In the genomic region with DNA sequence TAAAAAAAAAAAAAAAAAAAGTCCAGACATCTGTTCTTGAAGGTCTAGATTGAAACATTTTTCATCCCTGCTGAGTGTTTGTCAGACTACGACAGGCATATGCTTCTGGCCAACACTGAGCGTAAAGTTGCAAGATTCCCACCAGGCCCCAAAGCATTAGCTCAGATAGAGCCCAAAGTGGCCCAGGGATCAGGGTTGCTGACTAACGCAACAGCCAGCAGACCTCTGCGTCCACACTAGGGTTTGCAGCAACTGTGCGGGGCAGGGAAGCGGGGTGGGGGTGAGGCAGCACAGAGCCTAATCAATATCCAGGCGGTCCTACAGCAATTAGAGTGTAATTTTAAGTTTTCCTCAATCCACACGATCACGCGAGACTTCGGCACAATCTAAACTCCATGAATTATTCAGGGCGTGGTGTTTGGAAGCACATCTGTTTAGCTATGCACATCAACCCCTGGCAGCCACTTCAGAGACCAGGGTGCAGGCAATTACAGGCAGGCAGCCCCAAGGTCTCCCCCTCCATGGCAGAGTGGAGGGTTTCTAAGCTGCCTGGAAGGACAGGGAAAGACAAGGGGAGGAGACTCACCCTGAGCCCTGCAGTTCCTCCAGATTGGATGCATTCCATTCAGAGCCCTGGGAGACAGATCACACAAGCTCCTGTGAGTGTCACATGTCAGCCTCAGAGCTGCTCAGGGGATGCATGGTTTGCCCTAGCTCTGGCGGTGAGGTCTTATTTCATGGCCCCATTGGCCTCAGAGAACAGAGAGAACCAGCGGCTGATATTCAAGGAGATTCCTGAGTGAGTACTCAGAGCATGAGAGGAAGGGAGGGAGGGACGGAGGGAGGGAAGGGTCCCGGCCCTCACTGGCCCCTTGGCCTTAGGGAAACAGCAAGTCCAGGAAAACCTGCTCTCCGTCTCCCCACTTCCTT, we compare ENCODE assay signal across 9 cellular contexts. TPM values are rescaled to one million over a fixed set of nuclear protein-coding genes. Genes with fewer than 3 reads are reported as not detected.
A peak's percentile ranks its signal among the peaks of the same experiment; 100 is the strongest.
DNase-seq lines count a peak whose midpoint lies in the region; ATAC-seq, FAIRE-seq and TF ChIP-seq lines count a peak whose summit lies in the region.
"Had no signal": no experiment of that assay in that cellular context is flagged by ENCODE, and none has a peak within 500 bp of the region (broad histone marks: within the 10 kb centered on the region; RNA-seq: fewer than 3 reads in every experiment).

No MANE protein-coding gene starts in this region.

- peaks cover 6% of the 10 kb centered on the region for H3K4me1 Mint-ChIP-seq in activated T-cell treated with anti-CD3 and anti-CD28 coated beads, Interleukin-2, amount 50 U/mL, for 4 hours (ENCODE audit: low read depth)

- TF ChIP-seq CTCF in cardiac fibroblast (IDR thresholded peaks at IDR 0.05; ENCODE audit: low read depth, low read length) (no peak), kidney (IDR thresholded peaks at IDR 0.05; ENCODE audit: borderline replicate concordance, extremely low read depth, insufficient read depth) (no peak), D721Med (IDR thresholded peaks at IDR 0.05; ENCODE audit: insufficient read depth, missing control alignments) (no peak)

- FAIRE-seq in kidney (lab: Jason Lieb, UNC): no peak
- no peak for FAIRE-seq in D721Med (lab: Jason Lieb, UNC)

- H3K9me3 ChIP-seq in kidney (ENCODE audit: control insufficient read depth in 1 of 2, low read length in 2 of 2): no peaks in the 10 kb centered on the region
- H3K9me3 ChIP-seq in subcutaneous abdominal adipose tissue (ENCODE audit: control insufficient read depth in 5 of 5, low read length in 5 of 5): peaks cover 0 to 4% (median 0%) of the 10 kb centered on the region in 5 donors

- ATAC-seq in activated T-cell treated with anti-CD3 and anti-CD28 coated beads, Interleukin-2, amount 50 U/mL, for 4 hours: no peak
- no peak for ATAC-seq in GM19395 (IDR thresholded peaks at IDR 0.05; ENCODE audit: unreplicated experiment)

- H3K9ac ChIP-seq in kidney (ENCODE audit: low read length in 2 of 2): peak overlapping the region in 1 of 2 donors; percentile 20
- H3K9ac ChIP-seq in subcutaneous abdominal adipose tissue (ENCODE audit: low read length in 5 of 5): peak overlapping the region; percentile 3 to 83 (median 64)

- DNase-seq in HK-2 (ENCODE audit: unreplicated experiment) (peak; percentile 82), cardiac fibroblast (ENCODE audit: low read depth in 2 of 2) (peak; percentile 67 to 84), kidney (peak; percentile 80), D721Med (ENCODE audit: insufficient read length, low spot score) (no peak), HuH-7.5 (ENCODE audit: low spot score) (no peak)
- DNase-seq in activated T-cell treated with anti-CD3 and anti-CD28 coated beads, Interleukin-2, amount 50 U/mL, for 4 hours: no peak
- DNase-seq: activated naive CD8-positive, alpha-beta T cell treated with anti-CD3 and anti-CD28 coated beads, Interleukin-2, amount 10 ng/mL, durations not matched to agents 7 days and 5 days had no signal

- peaks cover 7 to 10% of the 10 kb centered on the region in 2 donors for H3K4me1 ChIP-seq in kidney (ENCODE audit: control insufficient read depth in 1 of 2, insufficient read depth in 1 of 2, low read depth in 1 of 2, low read length in 2 of 2)
- peaks cover 22 to 61% (median 53%) of the 10 kb centered on the region in 5 donors for H3K4me1 ChIP-seq in subcutaneous abdominal adipose tissue (ENCODE audit: control insufficient read depth in 5 of 5, insufficient read depth in 5 of 5, low read length in 5 of 5)

- H3K27me3 Mint-ChIP-seq in activated T-cell treated with anti-CD3 and anti-CD28 coated beads, Interleukin-2, amount 50 U/mL, for 4 hours (ENCODE audit: low read depth): no peaks in the 10 kb centered on the region
- H3K27me3 Mint-ChIP-seq: activated naive CD8-positive, alpha-beta T cell treated with anti-CD3 and anti-CD28 coated beads, Interleukin-2, amount 10 ng/mL, durations not matched to agents 7 days and 5 days had no signal

- H3K4me3 ChIP-seq in cardiac fibroblast (replicated peaks in 1 of 2; ENCODE audit: low read depth in 2 of 2, low read length in 2 of 2) (peak overlapping the region in 1 of 2 donors; percentile 22), kidney (ENCODE audit: low read length in 2 of 2) (no peak overlapping the region), subcutaneous abdominal adipose tissue (ENCODE audit: low read depth in 1 of 5, low read length in 5 of 5) (peak overlapping the region; percentile 49 to 72 (median 54))

- H3K27me3 ChIP-seq in subcutaneous abdominal adipose tissue (ENCODE audit: control insufficient read depth in 5 of 5, insufficient read depth in 4 of 5, low read length in 5 of 5): no peaks in the 10 kb centered on the region

- intact Hi-C loops in kidney (cut with DNase I): loop anchor here (10.0 kb wide), 1 partner anchor 137 kb away; no protein-coding TSS in a partner anchor

- peaks cover 50 to 63% of the 10 kb centered on the region in 2 donors for H3K36me3 ChIP-seq in kidney (ENCODE audit: control insufficient read depth in 1 of 2, insufficient read depth in 2 of 2, low read length in 2 of 2)
- peaks cover 0 to 68% (median 60%) of the 10 kb centered on the region in 5 donors for H3K36me3 ChIP-seq in subcutaneous abdominal adipose tissue (ENCODE audit: control insufficient read depth in 5 of 5, insufficient read depth in 5 of 5, low read length in 5 of 5)

- no peak overlapping the region for H3K4me3 Mint-ChIP-seq in activated T-cell treated with anti-CD3 and anti-CD28 coated beads, Interleukin-2, amount 50 U/mL, for 4 hours
- H3K4me3 Mint-ChIP-seq: activated naive CD8-positive, alpha-beta T cell treated with anti-CD3 and anti-CD28 coated beads, Interleukin-2, amount 10 ng/mL, durations not matched to agents 7 days and 5 days had no signal

- no peaks in the 10 kb centered on the region for H3K9me3 Mint-ChIP-seq in activated T-cell treated with anti-CD3 and anti-CD28 coated beads, Interleukin-2, amount 50 U/mL, for 4 hours
- H3K9me3 Mint-ChIP-seq: activated naive CD8-positive, alpha-beta T cell treated with anti-CD3 and anti-CD28 coated beads, Interleukin-2, amount 10 ng/mL, durations not matched to agents 7 days and 5 days had no signal

- peaks cover 20% of the 10 kb centered on the region for H3K36me3 Mint-ChIP-seq in activated T-cell treated with anti-CD3 and anti-CD28 coated beads, Interleukin-2, amount 50 U/mL, for 4 hours (ENCODE audit: insufficient read depth)

- H3K27ac ChIP-seq in kidney (ENCODE audit: low read depth in 2 of 2, low read length in 2 of 2) (peak overlapping the region; percentile 71 to 76), subcutaneous abdominal adipose tissue (ENCODE audit: low read depth, low read length) (peak overlapping the region; percentile 94)

RNA-seq across cellular contexts. Expression of a gene that starts 55.4 kb away (rescaled TPM):
- total RNA-seq in kidney: 32.5 TPM
- polyA plus RNA-seq in kidney (ENCODE audit: insufficient read depth, low read depth, low replicate concordance): 3.6 TPM
- total RNA-seq in activated T-cell treated with anti-CD3 and anti-CD28 coated beads, Interleukin-2, amount 50 U/mL, for 4 hours: 10 to 100 TPM; 17.0 to 20.7 (median 18.2) TPM

Comparison
In these comparisons a context has a peak if more than half of its experiments do, and no peak if none do; other contexts are left out.
1. DNase-seq: peak in HK-2 (single experiment), cardiac fibroblast (2 of 2) and kidney (single experiment); none in D721Med (single experiment), activated T-cell treated with anti-CD3 and anti-CD28 coated beads, Interleukin-2, amount 50 U/mL, for 4 hours (single experiment) and HuH-7.5 (single experiment).
2. H3K4me3 ChIP-seq: peak in subcutaneous abdominal adipose tissue (5 of 5); none in kidney (0 of 2).